ENCODE assay signal across 22 cellular contexts in the genomic region with DNA sequence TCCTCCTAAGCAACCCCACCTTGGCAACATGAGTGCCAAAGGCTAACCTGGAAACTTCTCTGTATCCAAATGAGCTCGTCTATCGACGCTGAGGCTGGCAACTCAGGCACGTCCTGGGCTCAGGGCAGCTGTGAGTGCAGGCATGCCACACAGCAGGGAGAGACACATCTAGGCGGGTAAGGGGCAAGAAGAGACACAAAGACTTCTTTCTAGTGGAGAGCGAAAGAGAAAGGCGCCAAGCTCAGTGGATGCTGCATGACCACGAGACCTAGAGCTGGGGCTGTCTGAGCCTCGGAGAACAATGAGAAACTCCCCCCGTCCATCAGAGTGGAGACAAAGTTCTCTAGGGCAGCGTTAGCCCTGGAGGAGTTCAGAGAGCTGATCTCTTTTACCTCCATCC.
DNase-seq lines count a peak whose midpoint lies in the region; ATAC-seq and TF ChIP-seq lines count a peak whose summit lies in the region.
"Had no signal": no experiment of that assay in that cellular context is flagged by ENCODE, and none has a peak within 500 bp of the region (broad histone marks: within the 10 kb centered on the region; RNA-seq: fewer than 3 reads in every experiment).

No MANE protein-coding gene starts in this region.

- H3K27me3 Mint-ChIP-seq in chondrocyte (ENCODE audit: low read depth), result no peaks in the 10 kb centered on the region
- H3K27me3 Mint-ChIP-seq: activated naive CD8-positive, alpha-beta T cell; CD4-positive, alpha-beta T cell had no signal

- TF ChIP-seq CTCF in chondrocyte (IDR thresholded peaks at IDR 0.05) (no peak), left lung (IDR thresholded peaks at IDR 0.05) (no peak), omental fat pad (IDR thresholded peaks at IDR 0.05) (no peak), lower lobe of right lung (IDR thresholded peaks at IDR 0.05) (no peak)

- DNase-seq in chondrocyte (ENCODE audit: low spot score) (peak; percentile 35), pons (ENCODE audit: low spot score) (peak; percentile 96), left lung (no peak), OCI-M2 (lab: John Stamatoyannopoulos, UW; ENCODE audit: unreplicated experiment) (no peak), omental fat pad (ENCODE audit: low spot score) (no peak), lower lobe of right lung (no peak)
- DNase-seq: activated CD8-positive, alpha-beta T cell treated with anti-CD3 and anti-CD28 coated beads, Interleukin-2, amount 10 ng/mL, durations not matched to agents 7 days and 5 days; activated effector memory CD4-positive, alpha-beta T cell treated with Interleukin-2 at 50 U/mL for 16 hours; CD4-positive, alpha-beta T cell; central memory CD4-positive, alpha-beta T cell; dermis blood vessel endothelial cell; Karpas-422; mammary epithelial cell; NCI-H1436; NCI-H2107; stimulated activated CD4-positive, alpha-beta T cell treated with anti-CD3 and anti-CD28 coated beads, Interleukin-2, amount 100 ng/mL, for 48 hours had no signal

- H3K4me1 Mint-ChIP-seq in chondrocyte (ENCODE audit: low read depth), result peaks cover 3% of the 10 kb centered on the region

- no peaks in the 10 kb centered on the region for H3K9me3 ChIP-seq in left lung
- H3K9me3 ChIP-seq in lower lobe of right lung, result no peaks in the 10 kb centered on the region
- H3K9me3 ChIP-seq: right atrium auricular region had no signal

- no peak overlapping the region for H3K4me3 Mint-ChIP-seq in chondrocyte (ENCODE audit: unreplicated experiment)
- H3K4me3 Mint-ChIP-seq: activated CD8-positive, alpha-beta T cell treated with anti-CD3 and anti-CD28 coated beads, Interleukin-2, amount 10 ng/mL, durations not matched to agents 7 days and 5 days; activated naive CD8-positive, alpha-beta T cell; CD4-positive, alpha-beta T cell; GM23338 had no signal

- no peaks in the 10 kb centered on the region for H3K4me1 ChIP-seq in left lung
- H3K4me1 ChIP-seq in lower lobe of right lung, result no peaks in the 10 kb centered on the region

- ATAC-seq in left lung (no peak), omental fat pad (ENCODE audit: low FRiP score) (no peak), lower lobe of right lung (no peak)
- ATAC-seq: activated CD4-positive, CD25-positive, alpha-beta regulatory T cell treated with anti-CD3 and anti-CD28 coated beads, Interleukin-2, amount 50 U/mL, for 24 hours; activated CD8-positive, alpha-beta T cell treated with anti-CD3 and anti-CD28 coated beads, Interleukin-2, amount 10 ng/mL, durations not matched to agents 7 days and 5 days had no signal

- H3K27ac ChIP-seq in layer of hippocampus (ENCODE audit: low read depth, low read length) (peak overlapping the region; percentile 96), left lung (no peak overlapping the region), lower lobe of right lung (no peak overlapping the region)
- H3K27ac ChIP-seq: right atrium auricular region, RWPE1 had no signal

- H3K36me3 ChIP-seq in left lung (peaks cover 0 to 7% of the 10 kb centered on the region in 2 donors), lower lobe of right lung (no peaks in the 10 kb centered on the region)
- H3K36me3 ChIP-seq: right atrium auricular region had no signal

- peaks cover 6% of the 10 kb centered on the region for H3K36me3 Mint-ChIP-seq in chondrocyte (ENCODE audit: low read depth)
- H3K36me3 Mint-ChIP-seq: activated naive CD8-positive, alpha-beta T cell had no signal

- intact Hi-C loops in left lung (cut with DNase I) (no loop called here), lower lobe of right lung (cut with DNase I) (no loop called here)

- no peaks in the 10 kb centered on the region for H3K9me3 Mint-ChIP-seq in chondrocyte (ENCODE audit: low read depth)
- H3K9me3 Mint-ChIP-seq: CD4-positive, alpha-beta T cell; GM23338 had no signal

- H3K27ac Mint-ChIP-seq in chondrocyte (ENCODE audit: unreplicated experiment), result no peak overlapping the region
- H3K27ac Mint-ChIP-seq: activated CD8-positive, alpha-beta T cell treated with anti-CD3 and anti-CD28 coated beads, Interleukin-2, amount 10 ng/mL, durations not matched to agents 7 days and 5 days; activated naive CD8-positive, alpha-beta T cell; CD4-positive, alpha-beta T cell; GM23338 had no signal

- H3K27me3 ChIP-seq in layer of hippocampus (ENCODE audit: control insufficient read depth, insufficient read depth, low read length) (no peaks in the 10 kb centered on the region), left lung (no peaks in the 10 kb centered on the region), lower lobe of right lung (ENCODE audit: low read depth) (no peaks in the 10 kb centered on the region)
- H3K27me3 ChIP-seq: right atrium auricular region had no signal

- H3K4me3 ChIP-seq in left lung (no peak overlapping the region), lower lobe of right lung (no peak overlapping the region)
- H3K4me3 ChIP-seq: GM23338, right atrium auricular region had no signal

Comparison
In these comparisons a context has a peak if more than half of its experiments do, and no peak if none do; other contexts are left out.
1. DNase-seq: peak in chondrocyte (single experiment) and pons (single experiment); none in left lung (0 of 2), OCI-M2 (single experiment), omental fat pad (single experiment) and lower lobe of right lung (single experiment).